In the genomic region with DNA sequence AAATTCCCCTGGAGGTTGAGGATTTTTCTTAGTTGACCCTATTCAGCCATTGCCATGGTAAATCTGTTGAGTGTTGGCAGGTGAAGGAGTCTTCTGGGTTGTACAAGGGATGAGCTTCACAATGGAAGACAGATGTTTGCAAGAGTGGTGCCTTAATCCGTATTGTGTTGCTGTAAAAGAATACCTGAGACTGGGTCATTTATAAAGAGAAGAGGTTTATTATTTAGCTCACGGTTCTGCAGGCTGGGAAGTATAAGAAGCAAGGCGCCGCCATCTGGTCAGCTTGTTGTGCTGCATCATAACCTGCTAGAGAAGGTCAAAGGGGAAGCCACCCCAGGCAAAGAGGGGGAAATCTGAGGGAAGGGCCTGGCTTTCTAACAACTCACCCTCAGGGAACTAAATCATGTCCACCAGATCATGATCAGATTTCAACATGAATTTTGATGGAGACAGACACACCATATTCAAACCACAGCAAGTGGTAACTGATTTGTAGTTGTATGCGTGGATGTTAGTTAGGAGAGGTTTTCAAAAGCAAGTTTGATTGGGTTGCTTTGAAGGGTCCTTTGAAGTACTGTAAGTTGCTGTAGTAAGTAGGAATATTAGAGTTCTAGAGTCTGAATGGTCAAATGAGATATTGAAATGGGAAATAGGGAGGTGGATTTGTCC, we compare ENCODE assay signal across 1 cellular context.
TF ChIP-seq lines count a peak whose summit lies in the region.

No MANE protein-coding gene starts in this region.

TF ChIP-seq in GM23338, 12 proteins besides CTCF, POLR2A, EP300 and RAD21 (continued from another document):
- TF ChIP-seq, protein P1, sequence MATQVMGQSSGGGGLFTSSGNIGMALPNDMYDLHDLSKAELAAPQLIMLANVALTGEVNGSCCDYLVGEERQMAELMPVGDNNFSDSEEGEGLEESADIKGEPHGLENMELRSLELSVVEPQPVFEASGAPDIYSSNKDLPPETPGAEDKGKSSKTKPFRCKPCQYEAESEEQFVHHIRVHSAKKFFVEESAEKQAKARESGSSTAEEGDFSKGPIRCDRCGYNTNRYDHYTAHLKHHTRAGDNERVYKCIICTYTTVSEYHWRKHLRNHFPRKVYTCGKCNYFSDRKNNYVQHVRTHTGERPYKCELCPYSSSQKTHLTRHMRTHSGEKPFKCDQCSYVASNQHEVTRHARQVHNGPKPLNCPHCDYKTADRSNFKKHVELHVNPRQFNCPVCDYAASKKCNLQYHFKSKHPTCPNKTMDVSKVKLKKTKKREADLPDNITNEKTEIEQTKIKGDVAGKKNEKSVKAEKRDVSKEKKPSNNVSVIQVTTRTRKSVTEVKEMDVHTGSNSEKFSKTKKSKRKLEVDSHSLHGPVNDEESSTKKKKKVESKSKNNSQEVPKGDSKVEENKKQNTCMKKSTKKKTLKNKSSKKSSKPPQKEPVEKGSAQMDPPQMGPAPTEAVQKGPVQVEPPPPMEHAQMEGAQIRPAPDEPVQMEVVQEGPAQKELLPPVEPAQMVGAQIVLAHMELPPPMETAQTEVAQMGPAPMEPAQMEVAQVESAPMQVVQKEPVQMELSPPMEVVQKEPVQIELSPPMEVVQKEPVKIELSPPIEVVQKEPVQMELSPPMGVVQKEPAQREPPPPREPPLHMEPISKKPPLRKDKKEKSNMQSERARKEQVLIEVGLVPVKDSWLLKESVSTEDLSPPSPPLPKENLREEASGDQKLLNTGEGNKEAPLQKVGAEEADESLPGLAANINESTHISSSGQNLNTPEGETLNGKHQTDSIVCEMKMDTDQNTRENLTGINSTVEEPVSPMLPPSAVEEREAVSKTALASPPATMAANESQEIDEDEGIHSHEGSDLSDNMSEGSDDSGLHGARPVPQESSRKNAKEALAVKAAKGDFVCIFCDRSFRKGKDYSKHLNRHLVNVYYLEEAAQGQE (IDR thresholded peaks at IDR 0.05; ENCODE audit: unreplicated experiment) = no peak
- no peak for TF ChIP-seq STAT1 (IDR thresholded peaks at IDR 0.05; ENCODE audit: unreplicated experiment)
- TF ChIP-seq EZH2phosphoT487 (IDR thresholded peaks at IDR 0.05; ENCODE audit: unreplicated experiment) = no peak
- no peak for TF ChIP-seq NANOG (IDR thresholded peaks at IDR 0.05; ENCODE audit: borderline replicate concordance)
- no peak for TF ChIP-seq ZNF114 (CRISPR knock-in tag; IDR thresholded peaks at IDR 0.05)
